Comparison of ENCODE assay signal across 8 cellular contexts in the genomic region with DNA sequence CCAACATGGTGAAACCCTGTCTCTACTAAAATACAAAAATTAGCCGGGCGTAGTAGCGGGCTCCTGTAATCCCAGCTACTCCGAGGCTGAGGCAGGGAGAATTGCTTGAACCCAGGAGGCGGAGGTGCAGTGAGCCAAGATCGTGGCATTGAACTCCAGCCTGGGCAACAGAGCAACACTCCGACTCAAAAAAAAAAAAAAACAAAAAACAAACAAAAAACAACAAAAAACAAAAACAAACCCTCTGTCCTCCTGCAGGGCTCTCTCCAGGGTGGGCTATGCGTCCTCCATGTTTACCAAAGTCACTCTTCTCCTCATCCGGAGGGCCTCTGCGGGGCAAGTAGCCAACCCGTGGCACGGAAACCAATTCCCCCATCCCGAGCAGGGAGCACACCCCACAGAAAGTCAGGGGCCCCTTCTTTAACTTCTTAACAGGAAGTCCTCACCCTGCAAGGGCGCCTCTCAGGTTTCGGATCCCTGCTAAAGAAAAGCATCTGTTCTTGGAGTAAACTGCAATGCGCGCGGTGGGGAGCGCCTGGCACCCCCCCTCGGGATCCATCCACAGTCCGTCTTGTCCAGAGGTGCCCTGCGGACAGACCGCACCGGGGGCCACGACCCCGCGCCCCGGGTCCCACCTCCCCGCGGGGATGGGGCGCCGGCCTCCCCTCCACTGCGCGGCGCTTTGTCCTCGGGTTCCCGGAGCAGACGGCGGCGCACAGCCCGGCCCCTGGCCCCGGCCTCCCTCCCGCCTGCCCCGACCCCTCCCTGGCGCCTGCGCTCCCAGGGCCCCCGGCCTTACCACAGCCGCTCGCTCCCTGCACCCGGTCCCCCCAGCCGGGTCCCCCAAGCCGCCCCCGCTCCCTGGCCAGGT. TPM values are rescaled to one million over a fixed set of nuclear protein-coding genes. Genes with fewer than 3 reads are reported as not detected.
DNase-seq lines count a peak whose midpoint lies in the region; ATAC-seq and TF ChIP-seq lines count a peak whose summit lies in the region.

No MANE protein-coding gene starts in this region.

- H3K9me3 Mint-ChIP-seq in activated CD4-positive, alpha-beta memory T cell treated with anti-CD3 and anti-CD28 coated beads for 36 hours: no peaks in the 10 kb centered on the region

- H4K20me1 ChIP-seq in KMS-11 (ENCODE audit: insufficient read depth): no peaks in the 10 kb centered on the region

- peaks cover 35% of the 10 kb centered on the region for H3K79me2 ChIP-seq in KMS-11 (ENCODE audit: insufficient read depth, low read depth)

- intact Hi-C loops in activated CD4-positive, alpha-beta memory T cell treated with anti-CD3 and anti-CD28 coated beads for 36 hours (cut with micrococcal nuclease): loop anchor here (1.0 to 5.0 kb wide), 3 partner anchors 54 to 175 kb away; no protein-coding TSS in a partner anchor

- peaks cover 38% of the 10 kb centered on the region for H3K4me1 Mint-ChIP-seq in activated CD4-positive, alpha-beta memory T cell treated with anti-CD3 and anti-CD28 coated beads for 36 hours (ENCODE audit: low read depth)

- WGBS in mesodermal cell (ENCODE audit: insufficient coverage in 2 of 2), 2 experiments: 8 to 15% methylated on average over 30 to 50 of the region's 53 CpGs

- H3K9me3 ChIP-seq in endocrine pancreas (ENCODE audit: control insufficient read depth, low read length): no peaks in the 10 kb centered on the region
- no peaks in the 10 kb centered on the region for H3K9me3 ChIP-seq in mesodermal cell (ENCODE audit: control insufficient read depth, low read length)

- CTCF ChIA-PET in activated CD4-positive, alpha-beta memory T cell treated with anti-CD3 and anti-CD28 coated beads for 36 hours (lab: Charles Lee): interaction anchor here (2.0 to 2.2 kb wide), 2 partner anchors 12 to 66 kb away, joined by 5 to 7 read pairs; no protein-coding TSS in a partner anchor

- TF ChIP-seq CTCF in KMS-11 (conservative IDR thresholded peaks at IDR 0.05; ENCODE audit: low read depth, low read length): no peak

- no peak overlapping the region; the same call in 1 of the 2 replicates for H2AFZ ChIP-seq in KMS-11 (ENCODE audit: low read depth)

- DNase-seq in activated CD4-positive, alpha-beta T cell treated with anti-CD3 and anti-CD28 coated beads for 1 hour: peak; percentile 21
- DNase-seq in activated CD4-positive, alpha-beta T cell treated with anti-CD3 and anti-CD28 coated beads, Interleukin-2, amount 50 U/mL, for 4 hours: no peak
- peak; percentile 67 for DNase-seq in activated CD4-positive, alpha-beta memory T cell treated with anti-CD3 and anti-CD28 coated beads for 36 hours

- H3K4me3 ChIP-seq in KMS-11 (IDR thresholded peaks at IDR 0.05; ENCODE audit: insufficient read depth, low read depth, low read length): no peak overlapping the region
- peak overlapping the region; percentile 65 for H3K4me3 ChIP-seq in endocrine pancreas (ENCODE audit: control insufficient read depth, insufficient read depth, low read length)
- H3K4me3 ChIP-seq in mesodermal cell (ENCODE audit: extremely low read depth, insufficient read depth, low read length, poor library complexity, severe bottlenecking): peak overlapping the region; percentile 69

- POLR2A ChIA-PET in activated CD4-positive, alpha-beta memory T cell treated with anti-CD3 and anti-CD28 coated beads for 36 hours (lab: Charles Lee): interaction anchor here (1.5 kb wide), 1 partner anchor 25 kb away, joined by 4 read pairs; the partner anchor contains the start of gene TBC1D22A

- H3K4me3 Mint-ChIP-seq in activated CD4-positive, alpha-beta memory T cell treated with anti-CD3 and anti-CD28 coated beads for 36 hours: peak overlapping the region; percentile 96

- H3K36me3 Mint-ChIP-seq in activated CD4-positive, alpha-beta memory T cell treated with anti-CD3 and anti-CD28 coated beads for 36 hours: peaks cover 13% of the 10 kb centered on the region

- H3K4me2 ChIP-seq in KMS-11: peak overlapping the region; percentile 78

- H3K27me3 ChIP-seq in KMS-11 (ENCODE audit: insufficient read depth, low read depth) (no peaks in the 10 kb centered on the region), endocrine pancreas (ENCODE audit: control insufficient read depth, insufficient read depth, low read length) (no peaks in the 10 kb centered on the region)

- H3K27ac ChIP-seq in KMS-11 (peak overlapping the region; percentile 28; the same call in 1 of the 2 replicates), mesodermal cell (ENCODE audit: low read depth, low read length, severe bottlenecking) (peak overlapping the region; percentile 66), temporal lobe (ENCODE audit: low read depth, low read length) (peak overlapping the region; percentile 36)

- peak overlapping the region; percentile 93 for H3K27ac Mint-ChIP-seq in activated CD4-positive, alpha-beta memory T cell treated with anti-CD3 and anti-CD28 coated beads for 36 hours

- H3K4me1 ChIP-seq in KMS-11 (ENCODE audit: low read depth, poor library complexity, severe bottlenecking) (peaks cover 9% of the 10 kb centered on the region), endocrine pancreas (ENCODE audit: control insufficient read depth, insufficient read depth, low read length) (peaks cover 5% of the 10 kb centered on the region), mesodermal cell (ENCODE audit: control insufficient read depth, insufficient read depth, low read length, poor library complexity, severe bottlenecking) (peaks cover 31% of the 10 kb centered on the region)

- H3K36me3 ChIP-seq in KMS-11 (ENCODE audit: insufficient read depth) (no peaks in the 10 kb centered on the region), endocrine pancreas (ENCODE audit: control insufficient read depth, insufficient read depth, low read length) (no peaks in the 10 kb centered on the region), mesodermal cell (ENCODE audit: control insufficient read depth, insufficient read depth, low read length) (peaks cover 19% of the 10 kb centered on the region)

- no peak for ATAC-seq in HG02610 (IDR thresholded peaks at IDR 0.05; ENCODE audit: unreplicated experiment)

- H3K27me3 Mint-ChIP-seq in activated CD4-positive, alpha-beta memory T cell treated with anti-CD3 and anti-CD28 coated beads for 36 hours: no peaks in the 10 kb centered on the region

- H3K9ac ChIP-seq in KMS-11 (peak overlapping the region; percentile 27; the same call in 1 of the 2 replicates), endocrine pancreas (ENCODE audit: control insufficient read depth, insufficient read depth, low read length) (peak overlapping the region; percentile 74)

RNA-seq across cellular contexts. Expression of gene CERK, which starts 0.7 kb away (rescaled TPM):
- total RNA-seq in activated CD4-positive, alpha-beta memory T cell treated with anti-CD3 and anti-CD28 coated beads for 36 hours: 10 to 100 TPM; 54.4 to 55.0 TPM
- 69.1 TPM for polyA plus RNA-seq in mesodermal cell (2013, experiment 1 of 2)
- polyA plus RNA-seq in mesodermal cell (2013, experiment 2 of 2): 61.2 TPM
- total RNA-seq in temporal lobe: 32.9 TPM

RNA-seq across cellular contexts. Expression of gene TBC1D22A, which starts 25.1 kb away (rescaled TPM):
- 10 to 100 TPM; 33.2 to 34.9 TPM for total RNA-seq in activated CD4-positive, alpha-beta memory T cell treated with anti-CD3 and anti-CD28 coated beads for 36 hours
- polyA plus RNA-seq in mesodermal cell (2013, experiment 1 of 2): 15.3 TPM
- polyA plus RNA-seq in mesodermal cell (2013, experiment 2 of 2): 15.9 TPM
- total RNA-seq in temporal lobe: 4.7 TPM

Comparison
In these comparisons a context has a peak if more than half of its experiments do, and no peak if none do; other contexts are left out.
1. DNase-seq: peak in activated CD4-positive, alpha-beta T cell treated with anti-CD3 and anti-CD28 coated beads for 1 hour (single experiment) and activated CD4-positive, alpha-beta memory T cell treated with anti-CD3 and anti-CD28 coated beads for 36 hours (single experiment); none in activated CD4-positive, alpha-beta T cell treated with anti-CD3 and anti-CD28 coated beads, Interleukin-2, amount 50 U/mL, for 4 hours (0 of 2).
2. Peak in every context shown above with its lines, with median percentiles within 50 percentile points of each other: H3K27ac ChIP-seq.